In the genomic region with DNA sequence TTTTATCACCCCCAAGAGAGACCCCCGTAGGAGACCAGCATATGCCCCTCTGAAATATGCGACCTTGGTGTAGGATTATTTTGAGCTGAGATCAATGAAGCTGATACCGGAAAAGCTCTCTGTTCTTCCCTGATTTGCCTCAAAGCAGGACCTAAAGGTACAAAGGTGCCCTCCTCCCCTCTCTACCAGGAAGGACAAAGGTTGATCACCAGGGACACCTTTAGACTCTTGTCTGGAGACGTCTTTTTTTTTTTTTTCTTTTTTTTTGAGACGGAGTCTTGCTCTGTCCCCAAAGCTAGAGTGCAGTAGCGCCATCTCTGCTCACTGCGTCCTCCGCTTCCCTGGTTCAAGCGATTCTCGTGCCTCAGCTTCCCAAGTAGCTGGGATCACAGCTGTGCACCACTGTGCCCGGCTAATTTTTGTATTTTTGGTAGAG, we compare ENCODE assay signal across 7 cellular contexts. TPM values are rescaled to one million over a fixed set of nuclear protein-coding genes. Genes with fewer than 3 reads are reported as not detected.
DNase-seq lines count a peak whose midpoint lies in the region; ATAC-seq and TF ChIP-seq lines count a peak whose summit lies in the region.

No MANE protein-coding gene starts in this region.

- H3K27me3 Mint-ChIP-seq in HFFc6 (ENCODE audit: insufficient read depth) (no peaks in the 10 kb centered on the region; the same call in 1 of the 2 replicates), immature natural killer cell (ENCODE audit: low read depth in 3 of 3) (peaks cover 0 to 8% (median 7%) of the 10 kb centered on the region in 3 donors)
- H3K27me3 Mint-ChIP-seq in activated CD8-positive, alpha-beta T cell treated with anti-CD3 and anti-CD28 coated beads for 36 hours = no peaks in the 10 kb centered on the region

- no peak for DNase-seq in HFFc6
- DNase-seq in activated CD8-positive, alpha-beta T cell treated with anti-CD3 and anti-CD28 coated beads for 36 hours = no peak
- no peak for DNase-seq in immature natural killer cell
- DNase-seq in stimulated activated effector memory CD8-positive, alpha-beta T cell treated with anti-CD3 and anti-CD28 coated beads, Interleukin-12 subunit alpha, Interleukin-12 subunit beta, amount 100 ng/mL, for 72 hours (ENCODE audit: low spot score in 2 of 2) = no peak
- no peak for DNase-seq in iPS-NIHi11 (ENCODE audit: low spot score)
- no peak for DNase-seq in T-helper 9 cell

- no peak for ATAC-seq in activated CD8-positive, alpha-beta T cell treated with anti-CD3 and anti-CD28 coated beads for 36 hours
- ATAC-seq in stimulated activated effector memory CD8-positive, alpha-beta T cell treated with anti-CD3 and anti-CD28 coated beads, Interleukin-12 subunit alpha, Interleukin-12 subunit beta, amount 100 ng/mL, for 72 hours = no peak
- ATAC-seq in HG03442 (IDR thresholded peaks at IDR 0.05; ENCODE audit: unreplicated experiment) = no peak

- H3K27ac Mint-ChIP-seq in HFFc6 (peak overlapping the region; percentile 68; the same call in 1 of the 2 replicates), immature natural killer cell (peak overlapping the region in 5 of 6 donors; percentile 53 to 87 (median 86))
- H3K27ac Mint-ChIP-seq in activated CD8-positive, alpha-beta T cell treated with anti-CD3 and anti-CD28 coated beads for 36 hours = peak overlapping the region; percentile 77
- peak overlapping the region; percentile 86 for H3K27ac Mint-ChIP-seq in stimulated activated effector memory CD8-positive, alpha-beta T cell treated with anti-CD3 and anti-CD28 coated beads, Interleukin-12 subunit alpha, Interleukin-12 subunit beta, amount 100 ng/mL, for 72 hours

- POLR2A ChIA-PET in activated CD8-positive, alpha-beta T cell treated with anti-CD3 and anti-CD28 coated beads for 36 hours (lab: Charles Lee) = interaction anchor here (0.6 kb wide), 1 partner anchor 431 kb away, joined by 3 read pairs; no protein-coding TSS in a partner anchor

- H3K9me3 Mint-ChIP-seq in HFFc6 (no peaks in the 10 kb centered on the region), immature natural killer cell (no peaks in the 10 kb centered on the region)
- no peaks in the 10 kb centered on the region for H3K9me3 Mint-ChIP-seq in activated CD8-positive, alpha-beta T cell treated with anti-CD3 and anti-CD28 coated beads for 36 hours
- no peaks in the 10 kb centered on the region for H3K9me3 Mint-ChIP-seq in stimulated activated effector memory CD8-positive, alpha-beta T cell treated with anti-CD3 and anti-CD28 coated beads, Interleukin-12 subunit alpha, Interleukin-12 subunit beta, amount 100 ng/mL, for 72 hours

- H3K36me3 Mint-ChIP-seq in HFFc6 (ENCODE audit: low read depth) (no peaks in the 10 kb centered on the region), immature natural killer cell (no peaks in the 10 kb centered on the region)
- no peaks in the 10 kb centered on the region for H3K36me3 Mint-ChIP-seq in activated CD8-positive, alpha-beta T cell treated with anti-CD3 and anti-CD28 coated beads for 36 hours (ENCODE audit: low read depth)
- peaks cover 4% of the 10 kb centered on the region for H3K36me3 Mint-ChIP-seq in stimulated activated effector memory CD8-positive, alpha-beta T cell treated with anti-CD3 and anti-CD28 coated beads, Interleukin-12 subunit alpha, Interleukin-12 subunit beta, amount 100 ng/mL, for 72 hours

- no peak for TF ChIP-seq CTCF in HFFc6 (IDR thresholded peaks at IDR 0.05)
- TF ChIP-seq CTCF in activated CD8-positive, alpha-beta T cell treated with anti-CD3 and anti-CD28 coated beads for 36 hours (IDR thresholded peaks at IDR 0.05) = no peak

- CTCF ChIA-PET in activated CD8-positive, alpha-beta T cell treated with anti-CD3 and anti-CD28 coated beads for 36 hours (lab: Charles Lee) = no interaction called here

- intact Hi-C loops in activated CD8-positive, alpha-beta T cell treated with anti-CD3 and anti-CD28 coated beads for 36 hours (cut with micrococcal nuclease) = no loop called here

- H3K4me1 Mint-ChIP-seq in HFFc6 (ENCODE audit: low read depth) (peaks cover 24% of the 10 kb centered on the region), immature natural killer cell (peaks cover 14 to 28% of the 10 kb centered on the region in 2 donors)
- peaks cover 22% of the 10 kb centered on the region for H3K4me1 Mint-ChIP-seq in activated CD8-positive, alpha-beta T cell treated with anti-CD3 and anti-CD28 coated beads for 36 hours (ENCODE audit: low read depth)
- peaks cover 30% of the 10 kb centered on the region for H3K4me1 Mint-ChIP-seq in stimulated activated effector memory CD8-positive, alpha-beta T cell treated with anti-CD3 and anti-CD28 coated beads, Interleukin-12 subunit alpha, Interleukin-12 subunit beta, amount 100 ng/mL, for 72 hours

- H3K4me3 Mint-ChIP-seq in HFFc6 = peak overlapping the region; percentile 82
- H3K4me3 Mint-ChIP-seq in activated CD8-positive, alpha-beta T cell treated with anti-CD3 and anti-CD28 coated beads for 36 hours = peak overlapping the region; percentile 79
- peak overlapping the region; percentile 77 to 91 (median 86) for H3K4me3 Mint-ChIP-seq in immature natural killer cell
- peak overlapping the region; percentile 69 for H3K4me3 Mint-ChIP-seq in stimulated activated effector memory CD8-positive, alpha-beta T cell treated with anti-CD3 and anti-CD28 coated beads, Interleukin-12 subunit alpha, Interleukin-12 subunit beta, amount 100 ng/mL, for 72 hours

RNA-seq across cellular contexts. Expression of a gene that starts 0.8 kb away (rescaled TPM):
- total RNA-seq in HFFc6 (2021; fragmentation: NEBNext Ultra II Directional; extraction: Animal tissue kit (Norgen Biotek cat#: 25700)) = 1 to 10 TPM in 3 of 6 experiments, under 1 TPM in 3; 0.51 to 2.8 (median 1.0) TPM
- total RNA-seq in activated CD8-positive, alpha-beta T cell treated with anti-CD3 and anti-CD28 coated beads for 36 hours = 1 to 10 TPM; 1.4 to 1.5 TPM
- 1 to 10 TPM in 2 of 3 donors, under 1 TPM in 1; 0.21 to 2.8 (median 1.2) TPM for polyA plus RNA-seq in immature natural killer cell

RNA-seq across cellular contexts. Expression of a gene that starts 26.3 kb away (rescaled TPM):
- 10 to 100 TPM; 30.0 to 41.1 (median 35.8) TPM for total RNA-seq in HFFc6 (2021; fragmentation: NEBNext Ultra II Directional; extraction: Animal tissue kit (Norgen Biotek cat#: 25700))
- total RNA-seq in activated CD8-positive, alpha-beta T cell treated with anti-CD3 and anti-CD28 coated beads for 36 hours = 1 to 10 TPM; 4.8 to 6.5 TPM
- 1 to 10 TPM; 1.3 to 3.1 (median 1.8) TPM for polyA plus RNA-seq in immature natural killer cell

RNA-seq across cellular contexts. Expression of a gene that starts 32.8 kb away (rescaled TPM):
- 10 to 100 TPM; 18.2 to 28.7 (median 21.3) TPM for total RNA-seq in HFFc6 (2021; fragmentation: NEBNext Ultra II Directional; extraction: Animal tissue kit (Norgen Biotek cat#: 25700))
- 1 to 10 TPM; 7.9 to 9.2 TPM for total RNA-seq in activated CD8-positive, alpha-beta T cell treated with anti-CD3 and anti-CD28 coated beads for 36 hours
- polyA plus RNA-seq in immature natural killer cell = 10 to 100 TPM in 1 of 3 donors, 1 to 10 TPM in 2; 6.6 to 17.1 (median 9.5) TPM

RNA-seq across cellular contexts. Expression of a gene that starts 45.9 kb away (rescaled TPM):
- total RNA-seq in HFFc6 (2021; fragmentation: NEBNext Ultra II Directional; extraction: Animal tissue kit (Norgen Biotek cat#: 25700)) = 100 to 1,000 TPM; 123 to 157 (median 138) TPM
- total RNA-seq in activated CD8-positive, alpha-beta T cell treated with anti-CD3 and anti-CD28 coated beads for 36 hours = 10 to 100 TPM; 79.2 to 90.3 TPM
- polyA plus RNA-seq in immature natural killer cell = 10 to 100 TPM in 1 of 3 donors, 1 to 10 TPM in 2; 4.9 to 17.5 (median 9.8) TPM

Comparison
In these comparisons a context has a peak if more than half of its experiments do, and no peak if none do; other contexts are left out.
1. RNA of a gene that starts 26.3 kb away (total RNA-seq): 30.0 to 41.1 TPM in HFFc6; 4.8 to 6.5 TPM in activated CD8-positive, alpha-beta T cell treated with anti-CD3 and anti-CD28 coated beads for 36 hours; every median in the first group is over 4 times any median in the second.
2. Peak in every context shown above with its lines, with median percentiles within 50 percentile points of each other: H3K27ac Mint-ChIP-seq and H3K4me3 Mint-ChIP-seq.